Comparison of ENCODE assay signal across 8 cellular contexts in genomic region chr3:37994639-37994972, GRCh38. TPM values are rescaled to one million over a fixed set of nuclear protein-coding genes. Genes with fewer than 3 reads are reported as not detected.
DNase-seq lines count a peak whose midpoint lies in the region; ATAC-seq and TF ChIP-seq lines count a peak whose summit lies in the region.

No MANE protein-coding gene starts in this region.

- DNase-seq in GM23248 = no peak
- DNase-seq in T-helper 17 cell = no peak
- DNase-seq in fibroblast of the aortic adventitia (ENCODE audit: low read depth) = no peak
- DNase-seq in HEK293T (ENCODE audit: extremely low spot score) = no peak

- POLR2A ChIA-PET in HEK293T (lab: Yijun Ruan, JAX) = no interaction called here

- H3K27me3 Mint-ChIP-seq in T-helper 17 cell = no peaks in the 10 kb centered on the region

- CTCF ChIA-PET in HEK293T (lab: Yijun Ruan, JAX) = no interaction called here

- WGBS in GM23248 (ENCODE audit: low coverage in 1 of 2, low lambda C conversion rate in 2 of 2, missing lambda C conversion rate in 2 of 2), 2 experiments = 7 to 9% methylated on average over 2 of the region's 2 CpGs

- H3K79me2 ChIP-seq in GM23248 (ENCODE audit: insufficient read depth) = no peaks in the 10 kb centered on the region

- in situ Hi-C loops in GM23248 (cut with MboI) = no loop called here

- H2AFZ ChIP-seq in GM23248 = peak overlapping the region; percentile 95

- no peaks in the 10 kb centered on the region for H4K20me1 ChIP-seq in GM23248 (ENCODE audit: insufficient read depth)

- H3K4me1 Mint-ChIP-seq in T-helper 17 cell = peaks cover 49% of the 10 kb centered on the region

- peaks cover 9% of the 10 kb centered on the region; the same call in 1 of the 2 replicates for H3F3A ChIP-seq in GM23248 (ENCODE audit: insufficient read depth)

- H3K4me2 ChIP-seq in GM23248 (ENCODE audit: unreplicated experiment) = peak overlapping the region; percentile 94

- no peaks in the 10 kb centered on the region for H3K9me3 ChIP-seq in GM23248 (ENCODE audit: low read depth)
- H3K9me3 ChIP-seq in T-helper 17 cell (ENCODE audit: control insufficient read depth, low read length, poor library complexity, severe bottlenecking) = no peaks in the 10 kb centered on the region

- peaks cover 10% of the 10 kb centered on the region; the same call in 1 of the 2 replicates for H3K4me1 ChIP-seq in GM23248 (ENCODE audit: insufficient read depth)

- H3K27ac ChIP-seq in GM23248 = peak overlapping the region; percentile 77
- peak overlapping the region in 19 of 21 experiments; percentile 63 to 97 (median 90) for H3K27ac ChIP-seq in skin epidermis

- H3K27ac Mint-ChIP-seq in T-helper 17 cell = peak overlapping the region; percentile 96

- no peaks in the 10 kb centered on the region for H3K9me2 ChIP-seq in GM23248 (ENCODE audit: insufficient read depth)

- TF ChIP-seq CTCF in fibroblast of the aortic adventitia (IDR thresholded peaks at IDR 0.05; ENCODE audit: insufficient read depth, low read length) = no peak

- H3K36me3 ChIP-seq in GM23248 (ENCODE audit: low read depth) = no peaks in the 10 kb centered on the region

- no peak for ATAC-seq in T-helper 17 cell
- ATAC-seq in HG02623 (IDR thresholded peaks at IDR 0.05; ENCODE audit: unreplicated experiment) = no peak
- ATAC-seq in HG03342 (IDR thresholded peaks at IDR 0.05; ENCODE audit: unreplicated experiment) = no peak
- ATAC-seq in GM18870 (IDR thresholded peaks at IDR 0.05; ENCODE audit: unreplicated experiment) = no peak

- peak overlapping the region; percentile 93 for H3K4me3 Mint-ChIP-seq in T-helper 17 cell

- H3K27me3 ChIP-seq in GM23248 (replicated peaks; ENCODE audit: insufficient read depth) = no peaks in the 10 kb centered on the region

- peak overlapping the region; percentile 90 for H3K9ac ChIP-seq in GM23248

- H3K4me3 ChIP-seq in GM23248 (peak overlapping the region; percentile 83), fibroblast of the aortic adventitia (ENCODE audit: low read depth, low read length) (peak overlapping the region; percentile 74), skin epidermis (peak overlapping the region; percentile 44 to 77 (median 56))

- peaks cover 2% of the 10 kb centered on the region for H3K36me3 Mint-ChIP-seq in T-helper 17 cell (ENCODE audit: low read depth)

TF ChIP-seq in HEK293T, 16 proteins besides CTCF, POLR2A, EP300 and RAD21:
- no peak for TF ChIP-seq PKNOX1 (IDR thresholded peaks at IDR 0.05)
- no peak for TF ChIP-seq CTBP1 (IDR thresholded peaks at IDR 0.05; ENCODE audit: borderline replicate concordance)
- no peak for TF ChIP-seq SUZ12 (IDR thresholded peaks at IDR 0.05)
- TF ChIP-seq LEF1 (IDR thresholded peaks at IDR 0.05; ENCODE audit: borderline replicate concordance) = no peak
- TF ChIP-seq HDGF (IDR thresholded peaks at IDR 0.05; ENCODE audit: borderline replicate concordance) = no peak
- no peak for TF ChIP-seq NFRKB (IDR thresholded peaks at IDR 0.05)
- no peak for TF ChIP-seq SP1 (IDR thresholded peaks at IDR 0.05)
- no peak for TF ChIP-seq FOXM1 (IDR thresholded peaks at IDR 0.05; ENCODE audit: borderline replicate concordance)
- no peak for TF ChIP-seq L3MBTL2 (conservative IDR thresholded peaks at IDR 0.05)
- no peak for TF ChIP-seq ZNF384 (IDR thresholded peaks at IDR 0.05)
- no peak for TF ChIP-seq ELF4 (IDR thresholded peaks at IDR 0.05)
- TF ChIP-seq TARDBP (IDR thresholded peaks at IDR 0.05) = no peak
- TF ChIP-seq BHLHE40 (IDR thresholded peaks at IDR 0.05; ENCODE audit: borderline replicate concordance) = no peak
- no peak for TF ChIP-seq ARNT (IDR thresholded peaks at IDR 0.05)
- TF ChIP-seq FOXA1 (IDR thresholded peaks at IDR 0.05) = no peak
- no peak for TF ChIP-seq FOXK2 (IDR thresholded peaks at IDR 0.05)

RNA-seq across cellular contexts. Expression of gene VILL, which starts 4.0 kb away (rescaled TPM):
- total RNA-seq in GM23248 (2014; rRNA removed; shearing (Covaris generic)) = 6.6 and 12.4 TPM in 2 replicates
- polyA plus RNA-seq in GM23248 (2016; fragmentation: Nextera tagmentation; extraction: Ambion mirVana) = 2.8 and 2.9 TPM in 2 replicates
- 10 to 100 TPM; 21.6 to 30.1 TPM for total RNA-seq in T-helper 17 cell
- 2.4 and 7.0 TPM in 2 replicates for total RNA-seq in fibroblast of the aortic adventitia (ENCODE audit: low replicate concordance)

RNA-seq across cellular contexts. Expression of gene PLCD1, which starts 34.8 kb away (rescaled TPM):
- total RNA-seq in GM23248 (2014; rRNA removed; shearing (Covaris generic)) = 18.8 and 20.2 TPM in 2 replicates
- polyA plus RNA-seq in GM23248 (2016; fragmentation: Nextera tagmentation; extraction: Ambion mirVana) = 19.6 and 21.4 TPM in 2 replicates
- total RNA-seq in T-helper 17 cell (10 to 100 TPM; 61.8 to 67.1 TPM), fibroblast of the aortic adventitia (ENCODE audit: low replicate concordance) (20.5 and 28.3 TPM in 2 replicates)

RNA-seq across cellular contexts. Expression of gene DLEC1, which starts 44.4 kb away (rescaled TPM):
- not detected in 2 replicates for total RNA-seq in GM23248 (2014; rRNA removed; shearing (Covaris generic))
- polyA plus RNA-seq in GM23248 (2016; fragmentation: Nextera tagmentation; extraction: Ambion mirVana) = 0.15 TPM in 1 of 2 replicates, not detected in the other
- total RNA-seq in T-helper 17 cell (10 to 100 TPM in 1 of 2 donors, 1 to 10 TPM in 1; 8.6 to 16.3 TPM), fibroblast of the aortic adventitia (ENCODE audit: low replicate concordance) (0.09 and 0.25 TPM in 2 replicates)
